ENCODE assay signal across 24 cellular contexts in the genomic region with DNA sequence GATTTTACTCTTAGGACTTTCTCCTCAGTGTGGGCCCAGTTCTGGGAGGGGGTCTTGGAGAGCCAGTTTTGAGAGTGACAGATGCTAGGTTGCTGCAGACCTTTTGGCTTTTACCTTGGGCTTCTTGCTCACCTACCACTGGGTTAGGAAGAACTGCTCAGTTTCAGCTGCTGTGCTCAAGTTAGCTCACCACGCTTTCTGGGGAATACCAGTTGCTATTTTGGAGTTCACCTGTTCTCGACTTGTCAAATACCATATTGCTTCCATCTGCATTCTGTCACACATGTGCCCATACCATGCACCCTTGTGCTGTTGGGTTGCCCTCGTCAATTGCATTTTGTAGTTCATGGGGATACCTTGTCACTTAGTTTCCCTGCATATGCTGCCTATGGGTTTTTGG. TPM values are rescaled to one million over a fixed set of nuclear protein-coding genes. Genes with fewer than 3 reads are reported as not detected.
"Had no signal": no experiment of that assay in that cellular context is flagged by ENCODE, and none has a peak within 500 bp of the region (broad histone marks: within the 10 kb centered on the region; RNA-seq: fewer than 3 reads in every experiment).

No MANE protein-coding gene starts in this region.

- H3K27ac ChIP-seq: HL-60, SJCRH30 had no signal

- H3K36me3 ChIP-seq: MG63, SJCRH30 had no signal

- H3K36me3 Mint-ChIP-seq: IgD-negative memory B cell had no signal

- H3K27me3 Mint-ChIP-seq: IgD-negative memory B cell had no signal

- H3K4me1 ChIP-seq: SJCRH30 had no signal

- DNase-seq: MG63; NCI-H1092 treated with DMSO at 0.1 percent for 48 hours; NCI-H1436; NCI-H187; NCI-H2029; NCI-H2081 treated with DMSO at 0.1 percent for 48 hours; NCI-H2171; NCI-H226; NCI-H446; NCI-H510A; NCI-H524 treated with DMSO at 0.1 percent for 48 hours; NCI-H69; NCI-H774; NK-92 treated with Interleukin-12 subunit alpha and Interleukin-12 subunit beta, amount 100 ng/mL, for 24 hours; PC-3; SHP77 treated with DMSO at 0.1 percent for 48 hours had no signal

- H3K27ac Mint-ChIP-seq: IgD-negative memory B cell had no signal

- H3K9me3 Mint-ChIP-seq: IgD-negative memory B cell had no signal

- H3K27me3 ChIP-seq: MG63, SJCRH30 had no signal

- H3K9me3 ChIP-seq: MG63, SJCRH30 had no signal

- H3K4me3 Mint-ChIP-seq: IgD-negative memory B cell had no signal

- H3K4me1 Mint-ChIP-seq: IgD-negative memory B cell had no signal

- H3K4me3 ChIP-seq: K562, MG63, SJCRH30 had no signal

- FAIRE-seq: HTR-8/SVneo, K562 had no signal

RNA-seq across cellular contexts. Expression of gene BARX2, which starts 23.0 kb away (rescaled TPM):
- total RNA-seq: K562, LHCN-M2, Right ventricle myocardium inferior, RPMI7951 had no signal
- polyA plus RNA-seq: IgD-negative memory B cell, K562 had no signal
